11 cellular contexts compared by ENCODE assay signal in genomic region chr11:128515086-128515485, GRCh38.
A peak's percentile ranks its signal among the peaks of the same experiment; 100 is the strongest.
DNase-seq lines count a peak whose midpoint lies in the region; ATAC-seq and TF ChIP-seq lines count a peak whose summit lies in the region.
"Had no signal": no experiment of that assay in that cellular context is flagged by ENCODE, and none has a peak within 500 bp of the region (broad histone marks: within the 10 kb centered on the region; RNA-seq: fewer than 3 reads in every experiment).

No MANE protein-coding gene starts in this region.

- peak overlapping the region; percentile 99 for H3K4me3 Mint-ChIP-seq in activated CD8-positive, alpha-beta memory T cell treated with anti-CD3 and anti-CD28 coated beads, Interleukin-2, amount 10 ng/mL, durations not matched to agents 7 days and 5 days
- H3K4me3 Mint-ChIP-seq in effector memory CD8-positive, alpha-beta T cell = peak overlapping the region; percentile 96
- peak overlapping the region; percentile 7 to 39 for H3K4me3 Mint-ChIP-seq in stimulated activated naive B cell treated with anti-CD40 and anti-IgM and Interleukin-4, amounts not matched to agents 10 μg/mL and 1 μg/mL and 100 μg/mL, for 72 hours
- H3K4me3 Mint-ChIP-seq: brain had no signal

- H3K4me1 Mint-ChIP-seq in activated CD8-positive, alpha-beta memory T cell treated with anti-CD3 and anti-CD28 coated beads, Interleukin-2, amount 10 ng/mL, durations not matched to agents 7 days and 5 days = peaks cover 64% of the 10 kb centered on the region
- peaks cover 72 to 82% of the 10 kb centered on the region in 2 donors for H3K4me1 Mint-ChIP-seq in effector memory CD8-positive, alpha-beta T cell (ENCODE audit: low read depth in 2 of 2)
- H3K4me1 Mint-ChIP-seq in stimulated activated naive B cell treated with anti-CD40 and anti-IgM and Interleukin-4, amounts not matched to agents 10 μg/mL and 1 μg/mL and 100 μg/mL, for 72 hours = peaks cover 62 to 88% of the 10 kb centered on the region in 2 donors

- H3K9me3 Mint-ChIP-seq in activated CD8-positive, alpha-beta memory T cell treated with anti-CD3 and anti-CD28 coated beads, Interleukin-2, amount 10 ng/mL, durations not matched to agents 7 days and 5 days (ENCODE audit: low read depth) = no peaks in the 10 kb centered on the region
- no peaks in the 10 kb centered on the region for H3K9me3 Mint-ChIP-seq in effector memory CD8-positive, alpha-beta T cell
- no peaks in the 10 kb centered on the region for H3K9me3 Mint-ChIP-seq in stimulated activated naive B cell treated with anti-CD40 and anti-IgM and Interleukin-4, amounts not matched to agents 10 μg/mL and 1 μg/mL and 100 μg/mL, for 72 hours
- H3K9me3 Mint-ChIP-seq: brain had no signal

- no peaks in the 10 kb centered on the region for H3K27me3 ChIP-seq in RWPE2 (ENCODE audit: insufficient read depth, poor library complexity, severe bottlenecking)

- peak overlapping the region; percentile 1 for H3K27ac ChIP-seq in RWPE2 (ENCODE audit: poor library complexity, severe bottlenecking)
- H3K27ac ChIP-seq: SK-N-MC had no signal

- H3K27ac Mint-ChIP-seq in activated CD8-positive, alpha-beta memory T cell treated with anti-CD3 and anti-CD28 coated beads, Interleukin-2, amount 10 ng/mL, durations not matched to agents 7 days and 5 days = peak overlapping the region; percentile 99
- peak overlapping the region; percentile 97 for H3K27ac Mint-ChIP-seq in effector memory CD8-positive, alpha-beta T cell
- peak overlapping the region; percentile 70 for H3K27ac Mint-ChIP-seq in stimulated activated naive B cell treated with anti-CD40 and anti-IgM and Interleukin-4, amounts not matched to agents 10 μg/mL and 1 μg/mL and 100 μg/mL, for 72 hours
- H3K27ac Mint-ChIP-seq: brain had no signal

- no peak for ATAC-seq in activated CD8-positive, alpha-beta memory T cell treated with anti-CD3 and anti-CD28 coated beads, Interleukin-2, amount 10 ng/mL, durations not matched to agents 7 days and 5 days
- ATAC-seq in RWPE2 (ENCODE audit: low read depth) (no peak), HG02610 (IDR thresholded peaks at IDR 0.05; ENCODE audit: unreplicated experiment) (no peak)
- ATAC-seq in effector memory CD8-positive, alpha-beta T cell (replicated peaks) = peak; percentile 27
- no peak for ATAC-seq in stimulated activated naive B cell treated with anti-CD40 and anti-IgM and Interleukin-4, amounts not matched to agents 10 μg/mL and 1 μg/mL and 100 μg/mL, for 72 hours (replicated peaks)

- DNase-seq in activated CD8-positive, alpha-beta memory T cell treated with anti-CD3 and anti-CD28 coated beads, Interleukin-2, amount 10 ng/mL, durations not matched to agents 7 days and 5 days = no peak
- no peak for DNase-seq in activated CD8-positive, alpha-beta memory T cell treated with anti-CD3 and anti-CD28 coated beads, Interleukin-2, amount 50 U/mL, for 4 hours
- no peak for DNase-seq in RWPE2 (ENCODE audit: low spot score)
- no peak for DNase-seq in effector memory CD8-positive, alpha-beta T cell
- no peak for DNase-seq in stimulated activated naive B cell treated with anti-CD40 and anti-IgM and Interleukin-4, amounts not matched to agents 10 μg/mL and 1 μg/mL and 100 μg/mL, for 72 hours
- no peak for DNase-seq in T1000 (lab: John Stamatoyannopoulos, UW)
- no peak for DNase-seq in OCI-M1 (lab: John Stamatoyannopoulos, UW)
- DNase-seq: NCI-H510A had no signal

- no peaks in the 10 kb centered on the region for H3K9me3 ChIP-seq in RWPE2 (ENCODE audit: severe bottlenecking)

- peaks cover 95% of the 10 kb centered on the region for H3K36me3 Mint-ChIP-seq in activated CD8-positive, alpha-beta memory T cell treated with anti-CD3 and anti-CD28 coated beads, Interleukin-2, amount 10 ng/mL, durations not matched to agents 7 days and 5 days
- H3K36me3 Mint-ChIP-seq in effector memory CD8-positive, alpha-beta T cell (ENCODE audit: insufficient read depth) = peaks cover 96% of the 10 kb centered on the region
- peaks cover 32 to 59% of the 10 kb centered on the region in 2 donors for H3K36me3 Mint-ChIP-seq in stimulated activated naive B cell treated with anti-CD40 and anti-IgM and Interleukin-4, amounts not matched to agents 10 μg/mL and 1 μg/mL and 100 μg/mL, for 72 hours
- H3K36me3 Mint-ChIP-seq: brain had no signal

- peaks cover 76% of the 10 kb centered on the region for H3K4me1 ChIP-seq in RWPE2 (ENCODE audit: insufficient read depth, poor library complexity, severe bottlenecking)

- CTCF ChIA-PET in activated CD8-positive, alpha-beta memory T cell treated with anti-CD3 and anti-CD28 coated beads, Interleukin-2, amount 10 ng/mL, durations not matched to agents 7 days and 5 days (lab: Charles Lee) = interaction anchor here (0.6 to 8.7 kb wide), 6 partner anchors 8 to 210 kb away, joined by 3 to 108 read pairs (median 4); no protein-coding TSS in a partner anchor

- H3K27me3 Mint-ChIP-seq in activated CD8-positive, alpha-beta memory T cell treated with anti-CD3 and anti-CD28 coated beads, Interleukin-2, amount 10 ng/mL, durations not matched to agents 7 days and 5 days = no peaks in the 10 kb centered on the region
- H3K27me3 Mint-ChIP-seq in effector memory CD8-positive, alpha-beta T cell = no peaks in the 10 kb centered on the region
- H3K27me3 Mint-ChIP-seq in stimulated activated naive B cell treated with anti-CD40 and anti-IgM and Interleukin-4, amounts not matched to agents 10 μg/mL and 1 μg/mL and 100 μg/mL, for 72 hours = no peaks in the 10 kb centered on the region

- peaks cover 84% of the 10 kb centered on the region for H3K36me3 ChIP-seq in RWPE2 (ENCODE audit: low read depth)

- H3K4me3 ChIP-seq in RWPE2 (ENCODE audit: severe bottlenecking) = no peak overlapping the region
- H3K4me3 ChIP-seq: SK-N-MC had no signal

- no peak for TF ChIP-seq CTCF in RWPE2 (IDR thresholded peaks at IDR 0.05; ENCODE audit: poor library complexity, severe bottlenecking)

Comparison
In these comparisons a context has a peak if more than half of its experiments do, and no peak if none do; other contexts are left out.
1. H3K4me3 Mint-ChIP-seq: peak in every context shown above with its lines; median percentile 99 in activated CD8-positive, alpha-beta memory T cell treated with anti-CD3 and anti-CD28 coated beads, Interleukin-2, amount 10 ng/mL, durations not matched to agents 7 days and 5 days; 96 in effector memory CD8-positive, alpha-beta T cell; 23 in stimulated activated naive B cell treated with anti-CD40 and anti-IgM and Interleukin-4, amounts not matched to agents 10 μg/mL and 1 μg/mL and 100 μg/mL, for 72 hours.